In the genomic region with DNA sequence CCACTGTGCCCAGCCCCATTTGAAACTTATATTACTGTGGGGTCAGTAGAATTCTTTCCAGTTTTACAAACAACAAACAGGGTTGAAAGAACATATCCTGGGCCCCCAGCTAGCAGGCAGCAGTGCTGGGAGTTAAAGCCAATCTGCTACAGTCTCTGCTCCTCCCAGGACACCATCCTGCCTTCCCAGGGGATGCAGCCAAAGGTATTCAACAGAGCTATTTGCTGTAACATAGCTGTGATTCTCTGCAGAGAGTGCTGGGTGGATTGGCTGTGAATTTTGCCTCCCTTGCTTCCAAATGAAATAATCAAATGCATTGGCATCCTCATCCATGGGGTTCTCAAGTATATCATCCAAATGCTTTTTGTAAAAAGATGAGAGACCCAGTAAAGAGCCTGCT, we compare ENCODE assay signal across 20 cellular contexts.
A peak's percentile ranks its signal among the peaks of the same experiment; 100 is the strongest.
DNase-seq lines count a peak whose midpoint lies in the region; ATAC-seq, FAIRE-seq and TF ChIP-seq lines count a peak whose summit lies in the region.
"Had no signal": no experiment of that assay in that cellular context is flagged by ENCODE, and none has a peak within 500 bp of the region (broad histone marks: within the 10 kb centered on the region; RNA-seq: fewer than 3 reads in every experiment).

No MANE protein-coding gene starts in this region.

- no TSS peak for BruUV-seq in HepG2 (replicated peaks; lab: Mats Ljungman, UMichigan)

- no peaks in the 10 kb centered on the region for H4K20me1 ChIP-seq in HepG2 (ENCODE audit: insufficient read depth, low read length)

- intact Hi-C loops in HepG2 (cut with micrococcal nuclease; ENCODE audit: unreplicated experiment) (loop anchor here (10.0 kb wide), 1 partner anchor 1060 kb away; no protein-coding TSS in a partner anchor), right lobe of liver (cut with DNase I) (no loop called here), mucosa of descending colon (cut with DNase I, micrococcal nuclease) (no loop called here)

- TF ChIP-seq RAD21 in HepG2 (CRISPR knock-in tag; IDR thresholded peaks at IDR 0.05), result no peak

- H3K27ac ChIP-seq in HepG2 (ENCODE audit: extremely low read length, insufficient read depth, low read length) (no peak overlapping the region), right lobe of liver (no peak overlapping the region), endodermal cell (ENCODE audit: low read depth, low read length) (no peak overlapping the region), iPS-20b (ENCODE audit: low read length) (peak overlapping the region; percentile 95)
- no peak overlapping the region for H3K27ac ChIP-seq in CD8-positive, alpha-beta memory T cell (ENCODE audit: low read depth, low read length)
- H3K27ac ChIP-seq: KMS-11, PC-9, RWPE1 had no signal

- no peaks in the 10 kb centered on the region for H3K9me3 Mint-ChIP-seq in endodermal cell
- H3K9me3 Mint-ChIP-seq in CD8-positive, alpha-beta memory T cell, result no peaks in the 10 kb centered on the region

- no peaks in the 10 kb centered on the region for H3K27me3 Mint-ChIP-seq in endodermal cell (ENCODE audit: insufficient read depth)
- peaks cover 7 to 27% of the 10 kb centered on the region in 2 donors for H3K27me3 Mint-ChIP-seq in CD8-positive, alpha-beta memory T cell

- TF ChIP-seq POLR2A in HepG2 (IDR thresholded peaks at IDR 0.05; ENCODE audit: insufficient read depth in 1 of 2, low read depth in 2 of 2, low read length in 2 of 2) (no peak), right lobe of liver (IDR thresholded peaks at IDR 0.05) (no peak)

- FAIRE-seq in HepG2 (lab: Jason Lieb, UNC), result no peak

- POLR2A ChIA-PET in HepG2 (lab: Yijun Ruan, JAX), result no interaction called here
- POLR2A ChIA-PET in CD8-positive, alpha-beta memory T cell (lab: Charles Lee), result no interaction called here

- ATAC-seq in HepG2, result no peak
- ATAC-seq in right lobe of liver, result no peak
- ATAC-seq in GM18873 (IDR thresholded peaks at IDR 0.05; ENCODE audit: low FRiP score, unreplicated experiment), result no peak
- no peak for ATAC-seq in mucosa of descending colon
- ATAC-seq: HCT116 had no signal

- no peaks in the 10 kb centered on the region for H3K36me3 Mint-ChIP-seq in endodermal cell (ENCODE audit: low read depth)
- H3K36me3 Mint-ChIP-seq in CD8-positive, alpha-beta memory T cell, result no peaks in the 10 kb centered on the region
- H3K36me3 Mint-ChIP-seq: CD4-positive, CD25-positive, alpha-beta regulatory T cell had no signal

- TF ChIP-seq EP300 in HepG2 (IDR thresholded peaks at IDR 0.05; ENCODE audit: low read depth in 2 of 2, low read length in 2 of 2), result no peak
- TF ChIP-seq EP300 in HepG2 (CRISPR knock-in tag; IDR thresholded peaks at IDR 0.05; ENCODE audit: borderline replicate concordance), result no peak

- no peak overlapping the region for H3K4me2 ChIP-seq in HepG2 (ENCODE audit: low read depth, low read length)
- H3K4me2 ChIP-seq: KMS-11, PC-9 had no signal

- DNase-seq in HepG2 (ENCODE audit: low spot score) (no peak), right lobe of liver (no peak), endodermal cell (peak; percentile 93), hypothalamus (lab: John Stamatoyannopoulos, UW) (no peak), mucosa of descending colon (no peak)
- no peak for DNase-seq in CD8-positive, alpha-beta memory T cell
- DNase-seq: CD4-positive, CD25-positive, alpha-beta regulatory T cell; DMS153; NCI-H1436; NCI-H2029; NCI-H345; NCI-H524 treated with DMSO at 0.1 percent for 48 hours; SIG-M5 had no signal

- no peaks in the 10 kb centered on the region for H3K9me3 ChIP-seq in HepG2 (ENCODE audit: low read length)
- no peaks in the 10 kb centered on the region for H3K9me3 ChIP-seq in right lobe of liver
- no peaks in the 10 kb centered on the region for H3K9me3 ChIP-seq in endodermal cell (ENCODE audit: control insufficient read depth, low read length)
- no peaks in the 10 kb centered on the region for H3K9me3 ChIP-seq in iPS-20b (ENCODE audit: insufficient read depth, low read depth, low read length)
- H3K9me3 ChIP-seq in CD8-positive, alpha-beta memory T cell (ENCODE audit: low read length), result no peaks in the 10 kb centered on the region
- no peaks in the 10 kb centered on the region for H3K9me3 ChIP-seq in mucosa of descending colon

- H3K4me1 ChIP-seq in HepG2 (ENCODE audit: insufficient read depth, low read length), result no peaks in the 10 kb centered on the region
- H3K4me1 ChIP-seq in right lobe of liver, result no peaks in the 10 kb centered on the region
- H3K4me1 ChIP-seq in endodermal cell (ENCODE audit: control insufficient read depth, insufficient read depth, low read length), result peaks cover 11% of the 10 kb centered on the region
- peaks cover 46% of the 10 kb centered on the region for H3K4me1 ChIP-seq in iPS-20b (ENCODE audit: insufficient read depth, low read length)
- H3K4me1 ChIP-seq in CD8-positive, alpha-beta memory T cell (ENCODE audit: insufficient read depth, low read length), result no peaks in the 10 kb centered on the region
- H3K4me1 ChIP-seq in mucosa of descending colon (ENCODE audit: low read depth), result no peaks in the 10 kb centered on the region

- in situ Hi-C loops in HepG2 (cut with HindIII; ENCODE audit: extremely low pct_ligation_motif_present, low pct_unique_long_range_greater_than_20kb), result no loop called here

- H3K4me3 ChIP-seq in HepG2 (replicated peaks in 1 of 3; ENCODE audit: insufficient read depth in 1 of 3, low read depth in 2 of 3, low read length in 3 of 3) (no peak overlapping the region), right lobe of liver (no peak overlapping the region), endodermal cell (ENCODE audit: low read length) (no peak overlapping the region), iPS-20b (ENCODE audit: low read length) (peak overlapping the region; percentile 44; the same call in 1 of the 2 replicates), mucosa of descending colon (no peak overlapping the region)
- H3K4me3 ChIP-seq in CD8-positive, alpha-beta memory T cell (ENCODE audit: low read length), result no peak overlapping the region
- H3K4me3 ChIP-seq: PC-9 had no signal

- peaks cover 21% of the 10 kb centered on the region for H3K4me1 Mint-ChIP-seq in endodermal cell
- H3K4me1 Mint-ChIP-seq in CD8-positive, alpha-beta memory T cell, result no peaks in the 10 kb centered on the region
- H3K4me1 Mint-ChIP-seq: B cell; CD4-positive, CD25-positive, alpha-beta regulatory T cell had no signal

- no peak overlapping the region for H3K9ac ChIP-seq in HepG2 (ENCODE audit: insufficient read depth, low read depth, low read length)
- no peak overlapping the region for H3K9ac ChIP-seq in endodermal cell (ENCODE audit: extremely low read depth, low read length, poor library complexity, severe bottlenecking)
- peak overlapping the region; percentile 77 for H3K9ac ChIP-seq in iPS-20b (ENCODE audit: low read depth, low read length)
- H3K9ac ChIP-seq: KMS-11 had no signal

- no peaks in the 10 kb centered on the region for H3K79me2 ChIP-seq in HepG2 (ENCODE audit: insufficient read depth, low read length)

- CTCF ChIA-PET in HepG2 (lab: Yijun Ruan, JAX; ENCODE audit: low intra/inter-chr PET ratio, low total read pairs), result no interaction called here
- CTCF ChIA-PET in CD8-positive, alpha-beta memory T cell (lab: Charles Lee), result interaction anchor here (1.2 kb wide), 1 partner anchor 9 kb away, joined by 3 read pairs; no protein-coding TSS in a partner anchor

- peak overlapping the region; percentile 70 for H3K27ac Mint-ChIP-seq in endodermal cell
- H3K27ac Mint-ChIP-seq in CD8-positive, alpha-beta memory T cell, result no peak overlapping the region
- H3K27ac Mint-ChIP-seq: B cell; CD4-positive, CD25-positive, alpha-beta regulatory T cell had no signal

- H3K4me3 Mint-ChIP-seq in endodermal cell, result no peak overlapping the region
- no peak overlapping the region for H3K4me3 Mint-ChIP-seq in CD8-positive, alpha-beta memory T cell
- H3K4me3 Mint-ChIP-seq: B cell; CD4-positive, CD25-positive, alpha-beta regulatory T cell had no signal

- TF ChIP-seq CTCF in HepG2 (CRISPR knock-in tag; IDR thresholded peaks at IDR 0.05) (no peak), right lobe of liver (IDR thresholded peaks at IDR 0.05) (no peak), endodermal cell (conservative IDR thresholded peaks at IDR 0.05) (no peak), mucosa of descending colon (IDR thresholded peaks at IDR 0.05) (no peak)

- H3K36me3 ChIP-seq in HepG2 (replicated peaks in 1 of 2; ENCODE audit: control insufficient read depth in 1 of 2, insufficient read depth in 2 of 2, low read length in 2 of 2) (no peaks in the 10 kb centered on the region), right lobe of liver (no peaks in the 10 kb centered on the region), endodermal cell (ENCODE audit: control insufficient read depth, insufficient read depth, low read length) (no peaks in the 10 kb centered on the region), iPS-20b (ENCODE audit: insufficient read depth, low read depth, low read length) (no peaks in the 10 kb centered on the region), mucosa of descending colon (ENCODE audit: low read depth) (no peaks in the 10 kb centered on the region)
- H3K36me3 ChIP-seq in CD8-positive, alpha-beta memory T cell (ENCODE audit: insufficient read depth, low read length), result no peaks in the 10 kb centered on the region

- H3K27me3 ChIP-seq in HepG2 (ENCODE audit: control insufficient read depth in 1 of 2, insufficient read depth in 2 of 2, low read length in 2 of 2) (peaks cover 0 to 10% of the 10 kb centered on the region in 2 experiments; a peak in 2 of 5 replicates), right lobe of liver (no peaks in the 10 kb centered on the region), endodermal cell (ENCODE audit: control insufficient read depth, insufficient read depth, low read length, poor library complexity, severe bottlenecking) (no peaks in the 10 kb centered on the region), iPS-20b (ENCODE audit: insufficient read depth, low read length) (no peaks in the 10 kb centered on the region)
- H3K27me3 ChIP-seq in CD8-positive, alpha-beta memory T cell (ENCODE audit: insufficient read depth, low read length, poor library complexity, severe bottlenecking), result no peaks in the 10 kb centered on the region

- H2AFZ ChIP-seq in HepG2 (ENCODE audit: low read length), result no peak overlapping the region
- H2AFZ ChIP-seq: PC-9 had no signal

TF ChIP-seq in HepG2, 621 proteins besides CTCF, POLR2A, EP300 and RAD21:
- TF ChIP-seq, protein P1, sequence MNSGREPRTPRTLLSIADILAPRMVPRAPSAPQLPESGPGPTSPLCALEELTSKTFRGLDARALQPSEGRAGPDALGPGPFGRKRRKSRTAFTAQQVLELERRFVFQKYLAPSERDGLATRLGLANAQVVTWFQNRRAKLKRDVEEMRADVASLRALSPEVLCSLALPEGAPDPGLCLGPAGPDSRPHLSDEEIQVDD (CRISPR knock-in tag; IDR thresholded peaks at IDR 0.05; ENCODE audit: borderline replicate concordance), result no peak
- TF ChIP-seq EED (CRISPR knock-in tag; IDR thresholded peaks at IDR 0.05) (no peak), RFX1 (IDR thresholded peaks at IDR 0.05) (peak; percentile 26; the same call in 1 of the 2 replicates)
- TF ChIP-seq, protein P2, sequence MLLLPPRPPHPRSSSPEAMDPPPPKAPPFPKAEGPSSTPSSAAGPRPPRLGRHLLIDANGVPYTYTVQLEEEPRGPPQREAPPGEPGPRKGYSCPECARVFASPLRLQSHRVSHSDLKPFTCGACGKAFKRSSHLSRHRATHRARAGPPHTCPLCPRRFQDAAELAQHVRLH (CRISPR knock-in tag; IDR thresholded peaks at IDR 0.05; ENCODE audit: borderline replicate concordance, low read depth), result no peak
